ENCODE assay signal across 29 cellular contexts in genomic region chr7:79118143-79118542, GRCh38.
"Had no signal": no experiment of that assay in that cellular context is flagged by ENCODE, and none has a peak within 500 bp of the region (broad histone marks: within the 10 kb centered on the region; RNA-seq: fewer than 3 reads in every experiment).

No MANE protein-coding gene starts in this region.

- ATAC-seq: activated T-helper 17 cell treated with anti-CD3 and anti-CD28 coated beads, Interleukin-2, amount 50 U/mL, for 72 hours; T-helper 17 cell had no signal

- FAIRE-seq: colon, TTC549 had no signal

- H3K36me3 ChIP-seq: brain microvascular endothelial cell, MG63 had no signal

- H3K4me2 ChIP-seq: PC-9 had no signal

- H3K27me3 Mint-ChIP-seq: activated B cell treated with CpG ODN at 0.5 μM for 24 hours; activated CD4-positive, alpha-beta memory T cell treated with anti-CD3 and anti-CD28 coated beads for 36 hours; activated CD4-positive, alpha-beta T cell treated with anti-CD3 and anti-CD28 coated beads, Interleukin-2, amount 10 ng/mL, durations not matched to agents 24 days and 14 days; activated naive CD8-positive, alpha-beta T cell treated with anti-CD3 and anti-CD28 coated beads for 36 hours; activated T-helper 17 cell treated with anti-CD3 and anti-CD28 coated beads, Interleukin-2, amount 50 U/mL, for 72 hours; T-helper 17 cell had no signal

- H3K9me3 Mint-ChIP-seq: activated B cell treated with CpG ODN at 0.5 μM for 24 hours; activated CD4-positive, alpha-beta memory T cell treated with anti-CD3 and anti-CD28 coated beads for 36 hours; activated CD4-positive, alpha-beta T cell treated with anti-CD3 and anti-CD28 coated beads, Interleukin-2, amount 10 ng/mL, durations not matched to agents 24 days and 14 days; activated naive CD4-positive, alpha-beta T cell treated with anti-CD3 and anti-CD28 coated beads for 36 hours; activated naive CD8-positive, alpha-beta T cell treated with anti-CD3 and anti-CD28 coated beads for 36 hours had no signal

- H3K4me3 ChIP-seq: MG63, PC-9 had no signal

- H3K4me3 Mint-ChIP-seq: activated B cell treated with CpG ODN at 0.5 μM for 24 hours; activated CD4-positive, alpha-beta memory T cell treated with anti-CD3 and anti-CD28 coated beads for 36 hours; activated CD4-positive, alpha-beta T cell treated with anti-CD3 and anti-CD28 coated beads, Interleukin-2, amount 10 ng/mL, durations not matched to agents 24 days and 14 days; activated naive CD4-positive, alpha-beta T cell treated with anti-CD3 and anti-CD28 coated beads for 36 hours; activated naive CD8-positive, alpha-beta T cell treated with anti-CD3 and anti-CD28 coated beads for 36 hours; activated T-helper 17 cell treated with anti-CD3 and anti-CD28 coated beads, Interleukin-2, amount 50 U/mL, for 72 hours; T-helper 17 cell had no signal

- H3K4me1 Mint-ChIP-seq: activated B cell treated with CpG ODN at 0.5 μM for 24 hours; activated CD4-positive, alpha-beta T cell treated with anti-CD3 and anti-CD28 coated beads, Interleukin-2, amount 10 ng/mL, durations not matched to agents 24 days and 14 days; activated naive CD8-positive, alpha-beta T cell treated with anti-CD3 and anti-CD28 coated beads for 36 hours; activated T-helper 17 cell treated with anti-CD3 and anti-CD28 coated beads, Interleukin-2, amount 50 U/mL, for 72 hours; T-helper 17 cell had no signal

- H3K27ac ChIP-seq: brain microvascular endothelial cell, PC-9 had no signal

- H2AFZ ChIP-seq: PC-9 had no signal

- H3K36me3 Mint-ChIP-seq: activated CD4-positive, alpha-beta memory T cell treated with anti-CD3 and anti-CD28 coated beads for 36 hours; activated naive CD8-positive, alpha-beta T cell treated with anti-CD3 and anti-CD28 coated beads for 36 hours had no signal

- H3K27ac Mint-ChIP-seq: activated B cell treated with CpG ODN at 0.5 μM for 24 hours; activated CD4-positive, alpha-beta memory T cell treated with anti-CD3 and anti-CD28 coated beads for 36 hours; activated CD4-positive, alpha-beta T cell treated with anti-CD3 and anti-CD28 coated beads, Interleukin-2, amount 10 ng/mL, durations not matched to agents 24 days and 14 days; activated naive CD4-positive, alpha-beta T cell treated with anti-CD3 and anti-CD28 coated beads for 36 hours; activated naive CD8-positive, alpha-beta T cell treated with anti-CD3 and anti-CD28 coated beads for 36 hours; activated T-helper 17 cell treated with anti-CD3 and anti-CD28 coated beads, Interleukin-2, amount 50 U/mL, for 72 hours; T-helper 17 cell had no signal

- H3K27me3 ChIP-seq: brain microvascular endothelial cell, MG63 had no signal

- H3K9me3 ChIP-seq: MG63 had no signal

- DNase-seq: activated B cell treated with CpG ODN at 0.5 μM for 24 hours; activated CD4-positive, alpha-beta memory T cell treated with anti-CD3 and anti-CD28 coated beads for 36 hours; activated CD4-positive, alpha-beta T cell treated with anti-CD3 and anti-CD28 coated beads for 1 hour; activated CD4-positive, alpha-beta T cell treated with anti-CD3 and anti-CD28 coated beads, Interleukin-2, amount 10 ng/mL, durations not matched to agents 24 days and 14 days; activated CD8-positive, alpha-beta memory T cell treated with anti-CD3 and anti-CD28 coated beads for 24 hours; activated gamma-delta T cell; activated naive CD4-positive, alpha-beta T cell treated with anti-CD3 and anti-CD28 coated beads for 36 hours; activated naive CD8-positive, alpha-beta T cell treated with anti-CD3 and anti-CD28 coated beads for 36 hours; activated T-cell treated with anti-CD3 and anti-CD28 coated beads for 4 hours; activated T-cell treated with anti-CD3 and anti-CD28 coated beads, Interleukin-2, amount 50 U/mL, for 48 hours; brain microvascular endothelial cell; cerebellar nuclear complex; MG63; MV-4-11; NCI-H1092 treated with DMSO at 0.1 percent for 48 hours; NCI-H1417 treated with DMSO at 0.1 percent for 48 hours; NCI-H1694 treated with DMSO at 0.1 percent for 48 hours; NCI-H2029 treated with DMSO at 0.1 percent for 48 hours; NCI-H345; NCI-H510A; NCI-H69; NK-92 treated with Interleukin-12 subunit alpha and Interleukin-12 subunit beta, amount 100 ng/mL, for 24 hours; PC-9; SIG-M5; T-helper 17 cell; T-helper 9 cell had no signal
